ENCODE assay signal across 1 cellular context in the genomic region with DNA sequence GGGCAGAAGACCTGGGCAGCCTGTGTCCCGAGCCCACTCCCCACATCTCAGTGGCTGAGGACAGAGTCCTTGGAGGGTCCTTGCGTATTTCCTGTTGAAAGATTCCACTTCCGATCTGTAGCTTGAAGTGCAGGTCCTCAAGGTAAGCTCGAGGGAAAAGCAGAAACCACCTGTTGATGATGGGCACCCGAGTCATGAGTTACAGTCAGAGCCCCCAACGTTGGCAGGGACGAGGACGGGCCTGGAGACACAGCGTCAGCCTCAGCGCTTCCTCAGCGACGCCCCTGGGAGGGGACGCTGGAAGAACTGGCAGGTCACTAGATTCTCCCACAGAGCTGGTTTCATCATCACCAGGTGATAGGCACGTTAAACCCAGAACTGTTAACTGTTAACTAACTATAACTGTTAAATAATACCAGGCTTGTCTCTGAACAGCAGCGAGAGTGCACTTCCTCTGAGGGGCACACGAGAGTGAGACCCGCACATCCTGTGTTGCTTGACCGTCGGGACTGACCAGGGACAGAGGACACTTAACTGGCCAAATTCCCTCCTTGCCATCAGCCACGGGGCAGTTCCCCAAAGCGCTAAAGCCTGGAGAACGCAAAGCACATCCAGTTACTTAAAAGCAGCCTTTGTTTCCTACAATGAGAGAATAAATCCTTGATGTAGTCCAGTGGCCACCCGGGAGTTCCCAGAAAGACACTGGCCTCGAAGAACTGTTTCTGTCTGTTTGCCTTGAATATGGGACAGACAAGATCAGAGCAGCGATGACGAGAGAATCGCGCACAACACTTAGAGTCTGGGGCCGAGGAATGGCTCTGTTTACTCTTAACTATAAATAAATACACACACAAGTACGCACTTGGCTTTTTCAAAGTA.
TF ChIP-seq lines count a peak whose summit lies in the region.

No MANE protein-coding gene starts in this region.

TF ChIP-seq in K562, 482 proteins besides CTCF, POLR2A, EP300 and RAD21 (continued from another document):
- no peak for TF ChIP-seq ZC3H8 (IDR thresholded peaks at IDR 0.05)
- TF ChIP-seq, protein P1, sequence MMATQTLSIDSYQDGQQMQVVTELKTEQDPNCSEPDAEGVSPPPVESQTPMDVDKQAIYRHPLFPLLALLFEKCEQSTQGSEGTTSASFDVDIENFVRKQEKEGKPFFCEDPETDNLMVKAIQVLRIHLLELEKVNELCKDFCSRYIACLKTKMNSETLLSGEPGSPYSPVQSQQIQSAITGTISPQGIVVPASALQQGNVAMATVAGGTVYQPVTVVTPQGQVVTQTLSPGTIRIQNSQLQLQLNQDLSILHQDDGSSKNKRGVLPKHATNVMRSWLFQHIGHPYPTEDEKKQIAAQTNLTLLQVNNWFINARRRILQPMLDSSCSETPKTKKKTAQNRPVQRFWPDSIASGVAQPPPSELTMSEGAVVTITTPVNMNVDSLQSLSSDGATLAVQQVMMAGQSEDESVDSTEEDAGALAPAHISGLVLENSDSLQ (IDR thresholded peaks at IDR 0.05): no peak
